In the genomic region with DNA sequence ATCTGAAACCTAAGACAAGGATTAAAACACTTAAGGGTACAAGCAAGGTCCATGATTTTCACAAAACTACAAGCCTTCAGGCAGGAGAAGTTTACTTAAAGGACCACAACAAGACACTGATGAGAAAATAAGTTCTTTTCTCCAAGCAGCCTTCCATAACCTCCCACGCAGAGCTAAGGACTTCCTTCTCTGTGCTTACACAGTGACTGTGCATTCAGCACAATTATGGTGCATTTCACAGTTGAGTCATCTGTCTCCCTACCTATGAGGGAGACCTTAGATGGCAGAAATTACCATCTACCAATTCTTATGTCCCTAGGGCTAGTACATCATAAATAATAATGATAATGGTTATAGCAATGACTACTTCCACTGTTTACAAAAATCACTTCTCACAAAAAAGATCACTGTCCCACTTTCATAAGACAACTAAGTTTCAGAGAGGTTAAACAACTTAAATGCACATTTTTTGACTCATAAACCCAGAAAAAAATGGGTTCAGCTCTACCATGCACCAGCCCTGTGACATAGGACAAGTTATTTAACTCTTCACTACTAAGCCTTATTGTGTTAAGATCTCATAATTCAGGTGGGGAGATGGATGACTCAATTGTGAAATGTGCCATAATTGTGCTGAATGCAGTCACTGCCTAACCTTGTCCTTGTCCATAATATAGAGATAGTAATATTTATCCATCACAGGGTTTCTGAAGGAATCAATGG, we compare ENCODE assay signal across 1 cellular context.
TF ChIP-seq lines count a peak whose summit lies in the region.

No MANE protein-coding gene starts in this region.

TF ChIP-seq in K562, 482 proteins besides CTCF, POLR2A, EP300 and RAD21 (continued from another document and continues in another):
- TF ChIP-seq, protein P1, sequence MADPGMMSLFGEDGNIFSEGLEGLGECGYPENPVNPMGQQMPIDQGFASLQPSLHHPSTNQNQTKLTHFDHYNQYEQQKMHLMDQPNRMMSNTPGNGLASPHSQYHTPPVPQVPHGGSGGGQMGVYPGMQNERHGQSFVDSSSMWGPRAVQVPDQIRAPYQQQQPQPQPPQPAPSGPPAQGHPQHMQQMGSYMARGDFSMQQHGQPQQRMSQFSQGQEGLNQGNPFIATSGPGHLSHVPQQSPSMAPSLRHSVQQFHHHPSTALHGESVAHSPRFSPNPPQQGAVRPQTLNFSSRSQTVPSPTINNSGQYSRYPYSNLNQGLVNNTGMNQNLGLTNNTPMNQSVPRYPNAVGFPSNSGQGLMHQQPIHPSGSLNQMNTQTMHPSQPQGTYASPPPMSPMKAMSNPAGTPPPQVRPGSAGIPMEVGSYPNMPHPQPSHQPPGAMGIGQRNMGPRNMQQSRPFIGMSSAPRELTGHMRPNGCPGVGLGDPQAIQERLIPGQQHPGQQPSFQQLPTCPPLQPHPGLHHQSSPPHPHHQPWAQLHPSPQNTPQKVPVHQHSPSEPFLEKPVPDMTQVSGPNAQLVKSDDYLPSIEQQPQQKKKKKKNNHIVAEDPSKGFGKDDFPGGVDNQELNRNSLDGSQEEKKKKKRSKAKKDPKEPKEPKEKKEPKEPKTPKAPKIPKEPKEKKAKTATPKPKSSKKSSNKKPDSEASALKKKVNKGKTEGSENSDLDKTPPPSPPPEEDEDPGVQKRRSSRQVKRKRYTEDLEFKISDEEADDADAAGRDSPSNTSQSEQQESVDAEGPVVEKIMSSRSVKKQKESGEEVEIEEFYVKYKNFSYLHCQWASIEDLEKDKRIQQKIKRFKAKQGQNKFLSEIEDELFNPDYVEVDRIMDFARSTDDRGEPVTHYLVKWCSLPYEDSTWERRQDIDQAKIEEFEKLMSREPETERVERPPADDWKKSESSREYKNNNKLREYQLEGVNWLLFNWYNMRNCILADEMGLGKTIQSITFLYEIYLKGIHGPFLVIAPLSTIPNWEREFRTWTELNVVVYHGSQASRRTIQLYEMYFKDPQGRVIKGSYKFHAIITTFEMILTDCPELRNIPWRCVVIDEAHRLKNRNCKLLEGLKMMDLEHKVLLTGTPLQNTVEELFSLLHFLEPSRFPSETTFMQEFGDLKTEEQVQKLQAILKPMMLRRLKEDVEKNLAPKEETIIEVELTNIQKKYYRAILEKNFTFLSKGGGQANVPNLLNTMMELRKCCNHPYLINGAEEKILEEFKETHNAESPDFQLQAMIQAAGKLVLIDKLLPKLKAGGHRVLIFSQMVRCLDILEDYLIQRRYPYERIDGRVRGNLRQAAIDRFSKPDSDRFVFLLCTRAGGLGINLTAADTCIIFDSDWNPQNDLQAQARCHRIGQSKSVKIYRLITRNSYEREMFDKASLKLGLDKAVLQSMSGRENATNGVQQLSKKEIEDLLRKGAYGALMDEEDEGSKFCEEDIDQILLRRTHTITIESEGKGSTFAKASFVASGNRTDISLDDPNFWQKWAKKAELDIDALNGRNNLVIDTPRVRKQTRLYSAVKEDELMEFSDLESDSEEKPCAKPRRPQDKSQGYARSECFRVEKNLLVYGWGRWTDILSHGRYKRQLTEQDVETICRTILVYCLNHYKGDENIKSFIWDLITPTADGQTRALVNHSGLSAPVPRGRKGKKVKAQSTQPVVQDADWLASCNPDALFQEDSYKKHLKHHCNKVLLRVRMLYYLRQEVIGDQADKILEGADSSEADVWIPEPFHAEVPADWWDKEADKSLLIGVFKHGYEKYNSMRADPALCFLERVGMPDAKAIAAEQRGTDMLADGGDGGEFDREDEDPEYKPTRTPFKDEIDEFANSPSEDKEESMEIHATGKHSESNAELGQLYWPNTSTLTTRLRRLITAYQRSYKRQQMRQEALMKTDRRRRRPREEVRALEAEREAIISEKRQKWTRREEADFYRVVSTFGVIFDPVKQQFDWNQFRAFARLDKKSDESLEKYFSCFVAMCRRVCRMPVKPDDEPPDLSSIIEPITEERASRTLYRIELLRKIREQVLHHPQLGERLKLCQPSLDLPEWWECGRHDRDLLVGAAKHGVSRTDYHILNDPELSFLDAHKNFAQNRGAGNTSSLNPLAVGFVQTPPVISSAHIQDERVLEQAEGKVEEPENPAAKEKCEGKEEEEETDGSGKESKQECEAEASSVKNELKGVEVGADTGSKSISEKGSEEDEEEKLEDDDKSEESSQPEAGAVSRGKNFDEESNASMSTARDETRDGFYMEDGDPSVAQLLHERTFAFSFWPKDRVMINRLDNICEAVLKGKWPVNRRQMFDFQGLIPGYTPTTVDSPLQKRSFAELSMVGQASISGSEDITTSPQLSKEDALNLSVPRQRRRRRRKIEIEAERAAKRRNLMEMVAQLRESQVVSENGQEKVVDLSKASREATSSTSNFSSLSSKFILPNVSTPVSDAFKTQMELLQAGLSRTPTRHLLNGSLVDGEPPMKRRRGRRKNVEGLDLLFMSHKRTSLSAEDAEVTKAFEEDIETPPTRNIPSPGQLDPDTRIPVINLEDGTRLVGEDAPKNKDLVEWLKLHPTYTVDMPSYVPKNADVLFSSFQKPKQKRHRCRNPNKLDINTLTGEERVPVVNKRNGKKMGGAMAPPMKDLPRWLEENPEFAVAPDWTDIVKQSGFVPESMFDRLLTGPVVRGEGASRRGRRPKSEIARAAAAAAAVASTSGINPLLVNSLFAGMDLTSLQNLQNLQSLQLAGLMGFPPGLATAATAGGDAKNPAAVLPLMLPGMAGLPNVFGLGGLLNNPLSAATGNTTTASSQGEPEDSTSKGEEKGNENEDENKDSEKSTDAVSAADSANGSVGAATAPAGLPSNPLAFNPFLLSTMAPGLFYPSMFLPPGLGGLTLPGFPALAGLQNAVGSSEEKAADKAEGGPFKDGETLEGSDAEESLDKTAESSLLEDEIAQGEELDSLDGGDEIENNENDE (IDR thresholded peaks at IDR 0.05; ENCODE audit: low read depth, low read length): no peak
- TF ChIP-seq FOXA3 (CRISPR knock-in tag; conservative IDR thresholded peaks at IDR 0.05 in 1 of 2, IDR thresholded peaks at IDR 0.05 in 1 of 2): peak; percentile 80 to 91
- peak; percentile 75 for TF ChIP-seq EHMT2 (IDR thresholded peaks at IDR 0.05)
- TF ChIP-seq, protein P2, sequence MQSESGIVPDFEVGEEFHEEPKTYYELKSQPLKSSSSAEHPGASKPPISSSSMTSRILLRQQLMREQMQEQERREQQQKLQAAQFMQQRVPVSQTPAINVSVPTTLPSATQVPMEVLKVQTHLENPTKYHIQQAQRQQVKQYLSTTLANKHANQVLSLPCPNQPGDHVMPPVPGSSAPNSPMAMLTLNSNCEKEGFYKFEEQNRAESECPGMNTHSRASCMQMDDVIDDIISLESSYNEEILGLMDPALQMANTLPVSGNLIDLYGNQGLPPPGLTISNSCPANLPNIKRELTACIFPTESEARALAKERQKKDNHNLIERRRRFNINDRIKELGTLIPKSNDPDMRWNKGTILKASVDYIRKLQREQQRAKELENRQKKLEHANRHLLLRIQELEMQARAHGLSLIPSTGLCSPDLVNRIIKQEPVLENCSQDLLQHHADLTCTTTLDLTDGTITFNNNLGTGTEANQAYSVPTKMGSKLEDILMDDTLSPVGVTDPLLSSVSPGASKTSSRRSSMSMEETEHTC (IDR thresholded peaks at IDR 0.05): no peak
- TF ChIP-seq CREM (IDR thresholded peaks at IDR 0.05; ENCODE audit: low read depth): 0 out of 2 replicates have a peak, but pooled peaks have one; percentile 34
- peak; percentile 97 for TF ChIP-seq NFE2 (IDR thresholded peaks at IDR 0.05; ENCODE audit: low read depth)
- TF ChIP-seq HDAC2 (IDR thresholded peaks at IDR 0.05): 0 out of 2 replicates have a peak, but pooled peaks have one; percentile 55
- TF ChIP-seq RCOR1 (IDR thresholded peaks at IDR 0.05; ENCODE audit: borderline replicate concordance in 1 of 2, low read depth in 2 of 2, low read length in 2 of 2): peak in 1 of 2 experiments; percentile 70; a peak in 1 of 4 replicates
- peak; percentile 61; the same call in 1 of the 2 replicates for TF ChIP-seq SOX6 (IDR thresholded peaks at IDR 0.05)
- TF ChIP-seq ZNF217 (CRISPR knock-in tag; IDR thresholded peaks at IDR 0.05): no peak
- TF ChIP-seq, protein P3, sequence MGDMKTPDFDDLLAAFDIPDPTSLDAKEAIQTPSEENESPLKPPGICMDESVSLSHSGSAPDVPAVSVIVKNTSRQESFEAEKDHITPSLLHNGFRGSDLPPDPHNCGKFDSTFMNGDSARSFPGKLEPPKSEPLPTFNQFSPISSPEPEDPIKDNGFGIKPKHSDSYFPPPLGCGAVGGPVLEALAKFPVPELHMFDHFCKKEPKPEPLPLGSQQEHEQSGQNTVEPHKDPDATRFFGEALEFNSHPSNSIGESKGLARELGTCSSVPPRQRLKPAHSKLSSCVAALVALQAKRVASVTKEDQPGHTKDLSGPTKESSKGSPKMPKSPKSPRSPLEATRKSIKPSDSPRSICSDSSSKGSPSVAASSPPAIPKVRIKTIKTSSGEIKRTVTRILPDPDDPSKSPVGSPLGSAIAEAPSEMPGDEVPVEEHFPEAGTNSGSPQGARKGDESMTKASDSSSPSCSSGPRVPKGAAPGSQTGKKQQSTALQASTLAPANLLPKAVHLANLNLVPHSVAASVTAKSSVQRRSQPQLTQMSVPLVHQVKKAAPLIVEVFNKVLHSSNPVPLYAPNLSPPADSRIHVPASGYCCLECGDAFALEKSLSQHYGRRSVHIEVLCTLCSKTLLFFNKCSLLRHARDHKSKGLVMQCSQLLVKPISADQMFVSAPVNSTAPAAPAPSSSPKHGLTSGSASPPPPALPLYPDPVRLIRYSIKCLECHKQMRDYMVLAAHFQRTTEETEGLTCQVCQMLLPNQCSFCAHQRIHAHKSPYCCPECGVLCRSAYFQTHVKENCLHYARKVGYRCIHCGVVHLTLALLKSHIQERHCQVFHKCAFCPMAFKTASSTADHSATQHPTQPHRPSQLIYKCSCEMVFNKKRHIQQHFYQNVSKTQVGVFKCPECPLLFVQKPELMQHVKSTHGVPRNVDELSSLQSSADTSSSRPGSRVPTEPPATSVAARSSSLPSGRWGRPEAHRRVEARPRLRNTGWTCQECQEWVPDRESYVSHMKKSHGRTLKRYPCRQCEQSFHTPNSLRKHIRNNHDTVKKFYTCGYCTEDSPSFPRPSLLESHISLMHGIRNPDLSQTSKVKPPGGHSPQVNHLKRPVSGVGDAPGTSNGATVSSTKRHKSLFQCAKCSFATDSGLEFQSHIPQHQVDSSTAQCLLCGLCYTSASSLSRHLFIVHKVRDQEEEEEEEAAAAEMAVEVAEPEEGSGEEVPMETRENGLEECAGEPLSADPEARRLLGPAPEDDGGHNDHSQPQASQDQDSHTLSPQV (IDR thresholded peaks at IDR 0.05): peak; percentile 52; the same call in 1 of the 2 replicates
- TF ChIP-seq DPF2 (IDR thresholded peaks at IDR 0.05): peak; percentile 91
- TF ChIP-seq ZNF316 (IDR thresholded peaks at IDR 0.05): peak; percentile 93
- no peak for TF ChIP-seq RBM15 (IDR thresholded peaks at IDR 0.05; ENCODE audit: insufficient read depth, low read length)
- no peak for TF ChIP-seq ZFP30 (CRISPR knock-in tag; IDR thresholded peaks at IDR 0.05; ENCODE audit: borderline replicate concordance)
- peak; percentile 16 for TF ChIP-seq NEUROD1 (IDR thresholded peaks at IDR 0.05; ENCODE audit: borderline replicate concordance, low read depth, low read length, partially characterized antibody)
- TF ChIP-seq, protein P4, sequence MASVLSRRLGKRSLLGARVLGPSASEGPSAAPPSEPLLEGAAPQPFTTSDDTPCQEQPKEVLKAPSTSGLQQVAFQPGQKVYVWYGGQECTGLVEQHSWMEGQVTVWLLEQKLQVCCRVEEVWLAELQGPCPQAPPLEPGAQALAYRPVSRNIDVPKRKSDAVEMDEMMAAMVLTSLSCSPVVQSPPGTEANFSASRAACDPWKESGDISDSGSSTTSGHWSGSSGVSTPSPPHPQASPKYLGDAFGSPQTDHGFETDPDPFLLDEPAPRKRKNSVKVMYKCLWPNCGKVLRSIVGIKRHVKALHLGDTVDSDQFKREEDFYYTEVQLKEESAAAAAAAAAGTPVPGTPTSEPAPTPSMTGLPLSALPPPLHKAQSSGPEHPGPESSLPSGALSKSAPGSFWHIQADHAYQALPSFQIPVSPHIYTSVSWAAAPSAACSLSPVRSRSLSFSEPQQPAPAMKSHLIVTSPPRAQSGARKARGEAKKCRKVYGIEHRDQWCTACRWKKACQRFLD (CRISPR knock-in tag; IDR thresholded peaks at IDR 0.05): no peak
- peak; percentile 68; the same call in 1 of the 2 replicates for TF ChIP-seq SMARCC2 (IDR thresholded peaks at IDR 0.05; ENCODE audit: low read depth)
- TF ChIP-seq FOXK2 (conservative IDR thresholded peaks at IDR 0.05 in 1 of 2, IDR thresholded peaks at IDR 0.05 in 1 of 2; ENCODE audit: low read depth in 2 of 2): 0 out of 4 replicates have a peak, but pooled peaks of 1 of the 2 experiments have one; percentile 23
- peak; percentile 97 for TF ChIP-seq EGR1 (conservative IDR thresholded peaks at IDR 0.05)
- peak; percentile 91 for TF ChIP-seq C11orf30 (IDR thresholded peaks at IDR 0.05; ENCODE audit: low read depth)
- TF ChIP-seq CHCHD3 (CRISPR knock-in tag; IDR thresholded peaks at IDR 0.05): no peak
- peak; percentile 80 for TF ChIP-seq BACH1 (tag; IDR thresholded peaks at IDR 0.05)
- TF ChIP-seq, protein P5, sequence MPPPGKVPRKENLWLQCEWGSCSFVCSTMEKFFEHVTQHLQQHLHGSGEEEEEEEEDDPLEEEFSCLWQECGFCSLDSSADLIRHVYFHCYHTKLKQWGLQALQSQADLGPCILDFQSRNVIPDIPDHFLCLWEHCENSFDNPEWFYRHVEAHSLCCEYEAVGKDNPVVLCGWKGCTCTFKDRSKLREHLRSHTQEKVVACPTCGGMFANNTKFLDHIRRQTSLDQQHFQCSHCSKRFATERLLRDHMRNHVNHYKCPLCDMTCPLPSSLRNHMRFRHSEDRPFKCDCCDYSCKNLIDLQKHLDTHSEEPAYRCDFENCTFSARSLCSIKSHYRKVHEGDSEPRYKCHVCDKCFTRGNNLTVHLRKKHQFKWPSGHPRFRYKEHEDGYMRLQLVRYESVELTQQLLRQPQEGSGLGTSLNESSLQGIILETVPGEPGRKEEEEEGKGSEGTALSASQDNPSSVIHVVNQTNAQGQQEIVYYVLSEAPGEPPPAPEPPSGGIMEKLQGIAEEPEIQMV (tag; conservative IDR thresholded peaks at IDR 0.05; ENCODE audit: low read depth): no peak
- peak in 1 of 3 experiments; percentile 46 for TF ChIP-seq YY1 (IDR thresholded peaks at IDR 0.05; ENCODE audit: borderline replicate concordance in 1 of 3, control insufficient read depth in 1 of 3, extremely low read depth in 1 of 3, insufficient read depth in 3 of 3, insufficient read length in 1 of 3, insufficient replicate concordance in 2 of 3, low read depth in 1 of 3, low read length in 2 of 3)
- 0 out of 2 replicates have a peak, but pooled peaks have one; percentile 30 for TF ChIP-seq ETV1 (tag; conservative IDR thresholded peaks at IDR 0.05; ENCODE audit: low read depth)
- no peak for TF ChIP-seq ZNF444 (CRISPR knock-in tag; IDR thresholded peaks at IDR 0.05)
- TF ChIP-seq ARID1B (IDR thresholded peaks at IDR 0.05): peak; percentile 77
- peak; percentile 26 to 27; a peak in 1 of 4 replicates for TF ChIP-seq NRF1 (conservative IDR thresholded peaks at IDR 0.05 in 1 of 2, IDR thresholded peaks at IDR 0.05 in 1 of 2)
- peak; percentile 80 for TF ChIP-seq JUND (IDR thresholded peaks at IDR 0.05; ENCODE audit: borderline replicate concordance, low read depth, low read length)
- TF ChIP-seq JUND (tag; IDR thresholded peaks at IDR 0.05; ENCODE audit: borderline replicate concordance, low read depth, low read length): peak; percentile 90; the same call in 1 of the 3 replicates
- no peak for TF ChIP-seq ZNF311 (CRISPR knock-in tag; IDR thresholded peaks at IDR 0.05)
- TF ChIP-seq MAFG (tag; conservative IDR thresholded peaks at IDR 0.05): peak; percentile 87
- peak; percentile 79 for TF ChIP-seq FOSL1 (tag; conservative IDR thresholded peaks at IDR 0.05)
- TF ChIP-seq MAFK (IDR thresholded peaks at IDR 0.05; ENCODE audit: low read length): peak; percentile 89
- no peak for TF ChIP-seq ZNF586 (CRISPR knock-in tag; conservative IDR thresholded peaks at IDR 0.05)
